ENCODE assay signal across 7 cellular contexts in the genomic region with DNA sequence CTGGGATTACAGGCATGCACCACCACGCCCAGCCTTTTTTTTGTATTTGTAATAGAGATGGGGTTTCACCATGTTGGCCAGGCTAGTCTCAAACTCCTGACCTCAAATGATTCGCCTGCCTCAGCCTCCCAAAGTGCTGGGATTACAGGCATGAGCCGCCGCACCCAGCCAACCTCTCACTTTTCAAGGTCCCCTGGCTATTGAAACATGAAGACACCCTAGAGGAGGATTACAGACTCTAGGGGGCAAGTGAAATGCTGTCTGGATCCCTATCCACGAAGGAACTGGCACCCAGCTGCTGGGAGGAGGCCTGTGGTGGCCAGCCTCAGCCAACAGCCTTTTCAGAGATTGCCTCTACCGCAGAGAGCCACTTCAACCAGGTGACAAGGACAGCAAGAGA.
DNase-seq lines count a peak whose midpoint lies in the region; ATAC-seq and TF ChIP-seq lines count a peak whose summit lies in the region.
"Not testable (repeated sequence)": the region's sequence is repeated elsewhere in the genome, so short reads cannot be mapped to it uniquely, and the experiment has no call there.

No MANE protein-coding gene starts in this region.

- ATAC-seq in GM23338 (peak; percentile 26), left lung (peak; percentile 37)
- ATAC-seq in RWPE2 (ENCODE audit: low read depth): not testable (repeated sequence)

- CTCF ChIA-PET in HEK293 (lab: Yijun Ruan, JAX): interaction anchor here (1.1 kb wide), 1 partner anchor 32 kb away, joined by 3 read pairs; no protein-coding TSS in a partner anchor

- not testable (repeated sequence) for H3K27ac ChIP-seq in GM23338 (ENCODE audit: low read depth); HEK293 (ENCODE audit: extremely low read depth, low read depth, low read length); left lung; neuronal stem cell (replicated peaks; ENCODE audit: low read length)
- peak overlapping the region; percentile 16 for H3K27ac ChIP-seq in RWPE2 (ENCODE audit: poor library complexity, severe bottlenecking)

- H3F3A ChIP-seq in GM23338 (replicated peaks; ENCODE audit: low read depth): not testable (repeated sequence)

- H2BK12ac ChIP-seq in neuronal stem cell (ENCODE audit: low read length): peak overlapping the region; percentile 30

- not testable (repeated sequence) for H3K9me3 Mint-ChIP-seq in GM23338, type B pancreatic cell

- H3K79me2 ChIP-seq in GM23338 (replicated peaks; ENCODE audit: insufficient read depth): not testable (repeated sequence)

- H3K18ac ChIP-seq in neuronal stem cell (ENCODE audit: low read length): peak overlapping the region; percentile 24

- not testable (repeated sequence) for H4K20me1 ChIP-seq in GM23338 (replicated peaks; ENCODE audit: insufficient read depth)

- not testable (repeated sequence) for H3K27me3 Mint-ChIP-seq in GM23338 (ENCODE audit: insufficient read depth, low read depth, poor library complexity); type B pancreatic cell

- not testable (repeated sequence) for H3K79me1 ChIP-seq in neuronal stem cell (ENCODE audit: low read depth, low read length)

- H3K4me1 Mint-ChIP-seq in GM23338 (peaks cover 14% of the 10 kb centered on the region), type B pancreatic cell (ENCODE audit: unreplicated experiment) (peaks cover 14% of the 10 kb centered on the region)

- H2BK5ac ChIP-seq in neuronal stem cell (ENCODE audit: low read length): not testable (repeated sequence)

- H3K4me1 ChIP-seq in GM23338 (ENCODE audit: insufficient read depth) (peaks cover 15% of the 10 kb centered on the region), neuronal stem cell (ENCODE audit: control insufficient read depth in 2 of 2, insufficient read depth in 1 of 2, low read depth in 1 of 2, low read length in 2 of 2) (peaks cover 9 to 16% of the 10 kb centered on the region in 2 donors)
- H3K4me1 ChIP-seq in HEK293 (ENCODE audit: control insufficient read depth, insufficient read depth, low read length); RWPE2 (ENCODE audit: insufficient read depth, poor library complexity, severe bottlenecking); left lung: not testable (repeated sequence)

- H4K8ac ChIP-seq in neuronal stem cell (ENCODE audit: low read depth, low read length): peak overlapping the region; percentile 26

- H3K9ac ChIP-seq in neuronal stem cell (ENCODE audit: low read depth, low read length, poor library complexity): not testable (repeated sequence)

- not testable (repeated sequence) for H3K36me3 ChIP-seq in GM23338 (ENCODE audit: insufficient read depth); HEK293 (ENCODE audit: control insufficient read depth in 2 of 2, insufficient read depth in 1 of 2, low read length in 2 of 2); RWPE2 (ENCODE audit: low read depth); left lung; neuronal stem cell (replicated peaks in 1 of 2; ENCODE audit: control insufficient read depth in 2 of 2, insufficient read depth in 2 of 2, low read length in 2 of 2)

- H3K27me3 ChIP-seq in GM23338 (ENCODE audit: insufficient read depth); RWPE2 (ENCODE audit: insufficient read depth, poor library complexity, severe bottlenecking); left lung; neuronal stem cell (ENCODE audit: control insufficient read depth in 3 of 3, insufficient read depth in 3 of 3, low read depth in 1 of 3, low read length in 3 of 3): not testable (repeated sequence)

- not testable (repeated sequence) for H3K14ac ChIP-seq in neuronal stem cell (ENCODE audit: low read length)

- intact Hi-C loops in left lung (cut with DNase I): not testable (repeated sequence)

- H3K4me3 ChIP-seq in GM23338; HEK293 (ENCODE audit: low read depth, low read length); RWPE2 (ENCODE audit: severe bottlenecking); left lung; neuronal stem cell (ENCODE audit: low read length in 2 of 2): not testable (repeated sequence)

- not testable (repeated sequence) for H3K36me3 Mint-ChIP-seq in GM23338 (ENCODE audit: low read depth); type B pancreatic cell

- not testable (repeated sequence) for H3K4ac ChIP-seq in neuronal stem cell (ENCODE audit: low read length)

- not testable (repeated sequence) for H2BK15ac ChIP-seq in neuronal stem cell (ENCODE audit: low read length)

- not testable (repeated sequence) for H3K23ac ChIP-seq in neuronal stem cell (ENCODE audit: low read depth, low read length, poor library complexity)

- not testable (repeated sequence) for H4K91ac ChIP-seq in neuronal stem cell (ENCODE audit: low read depth, low read length, poor library complexity)

- not testable (repeated sequence) for H3K4me3 Mint-ChIP-seq in GM23338, type B pancreatic cell

- H3K27ac Mint-ChIP-seq in GM23338, type B pancreatic cell: not testable (repeated sequence)

- not testable (repeated sequence) for H2BK120ac ChIP-seq in neuronal stem cell (ENCODE audit: low read depth, low read length)

- not testable (repeated sequence) for H3K9me3 ChIP-seq in HEK293 (ENCODE audit: control insufficient read depth, insufficient read depth, low read depth, low read length); RWPE2 (ENCODE audit: severe bottlenecking); left lung; neuronal stem cell (replicated peaks in 1 of 2; ENCODE audit: control insufficient read depth in 2 of 2, insufficient read depth in 1 of 2, low read depth in 1 of 2, low read length in 2 of 2)

- H3K9me2 ChIP-seq in GM23338 (ENCODE audit: insufficient read depth): not testable (repeated sequence)

- H3K4me2 ChIP-seq in GM23338; neuronal stem cell (ENCODE audit: insufficient read depth, low read length, poor library complexity, severe bottlenecking): not testable (repeated sequence)

- POLR2A ChIA-PET in HEK293 (lab: Yijun Ruan, JAX): interaction anchor here (1.0 kb wide), 1 partner anchor 187 kb away, joined by 4 read pairs; the partner anchor contains the start of genes NKIRAS1 and RPL15

- not testable (repeated sequence) for TF ChIP-seq CTCF in GM23338 (conservative IDR thresholded peaks at IDR 0.05; ENCODE audit: low read depth in 2 of 2); HEK293 (tag by site-specific recombination; IDR thresholded peaks at IDR 0.05); RWPE2 (IDR thresholded peaks at IDR 0.05; ENCODE audit: poor library complexity, severe bottlenecking); left lung (IDR thresholded peaks at IDR 0.05); type B pancreatic cell (conservative IDR thresholded peaks at IDR 0.05)

- H2AFZ ChIP-seq in GM23338: peak overlapping the region; percentile 9; the same call in 1 of the 2 replicates
- not testable (repeated sequence) for H2AFZ ChIP-seq in neuronal stem cell (ENCODE audit: low read length)

- peak overlapping the region; percentile 58 for H2AK5ac ChIP-seq in neuronal stem cell (ENCODE audit: low read depth, low read length)

- no CpG with 5 or more reads among the region's 6 CpGs for WGBS in neuronal stem cell (ENCODE audit: extremely low coverage in 2 of 2, insufficient read length in 2 of 2, insufficient replicate concordance in 1 of 2), 2 donors

- DNase-seq in GM23338 (ENCODE audit: low spot score); RWPE2 (ENCODE audit: low spot score); left lung; neuronal stem cell (ENCODE audit: low spot score): not testable (repeated sequence)
- DNase-seq in NCI-H82 (lab: John Stamatoyannopoulos, UW) (peak; percentile 8), type B pancreatic cell (ENCODE audit: extremely low spot score, unreplicated experiment) (peak; percentile 31)

TF ChIP-seq in HEK293, 187 proteins besides CTCF, POLR2A, EP300 and RAD21:
- peak; percentile 60; the same call in 1 of the 2 replicates for TF ChIP-seq GLIS1 (tag by site-specific recombination; IDR thresholded peaks at IDR 0.05)
